Comparison of ENCODE assay signal across 9 cellular contexts in genomic region chr4:1793940-1794808, GRCh38. TPM values are rescaled to one million over a fixed set of nuclear protein-coding genes. Genes with fewer than 3 reads are reported as not detected.
DNase-seq lines count a peak whose midpoint lies in the region; ATAC-seq and TF ChIP-seq lines count a peak whose summit lies in the region.
"Had no signal": no experiment of that assay in that cellular context is flagged by ENCODE, and none has a peak within 500 bp of the region (broad histone marks: within the 10 kb centered on the region; RNA-seq: fewer than 3 reads in every experiment).

No MANE protein-coding gene starts in this region.

- ATAC-seq in HG03469 (IDR thresholded peaks at IDR 0.05; ENCODE audit: unreplicated experiment): no peak

- intact Hi-C loops in tibial artery (cut with DNase I; ENCODE audit: low total_unique reads): loop anchor here (5.0 kb wide), 1 partner anchor 698 kb away; no protein-coding TSS in a partner anchor

- no peak overlapping the region for H3K9ac ChIP-seq in adipocyte (ENCODE audit: low read length)

- DNase-seq in NCI-H82 (lab: John Stamatoyannopoulos, UW) (peak; percentile 24), NCI-H82 treated with DMSO at 0.1 percent for 48 hours (lab: John Stamatoyannopoulos, UW; ENCODE audit: unreplicated experiment) (no peak), adipocyte (ENCODE audit: low read depth) (peak; percentile 41), kidney epithelial cell (ENCODE audit: low read depth) (no peak), tibial artery (no peak), NCI-H1105 (lab: John Stamatoyannopoulos, UW) (no peak), cerebellum (ENCODE audit: low spot score) (no peak)
- DNase-seq: activated CD4-positive, CD25-positive, alpha-beta regulatory T cell treated with anti-CD3 and anti-CD28 coated beads, Interleukin-2, amount 50 U/mL, for 72 hours had no signal

- TF ChIP-seq CTCF in kidney epithelial cell (IDR thresholded peaks at IDR 0.05; ENCODE audit: insufficient read depth, low read length, poor library complexity, severe bottlenecking) (no peak), tibial artery (IDR thresholded peaks at IDR 0.05) (no peak)

- H3K36me3 ChIP-seq in adipocyte (ENCODE audit: control insufficient read depth, insufficient read depth, low read length, severe bottlenecking) (no peaks in the 10 kb centered on the region), kidney epithelial cell (ENCODE audit: control insufficient read depth, insufficient read depth, low read length) (no peaks in the 10 kb centered on the region), tibial artery (no peaks in the 10 kb centered on the region)

- H3K9me3 ChIP-seq in adipocyte (ENCODE audit: control insufficient read depth, low read length): no peaks in the 10 kb centered on the region
- no peaks in the 10 kb centered on the region for H3K9me3 ChIP-seq in tibial artery

- no peak overlapping the region for H3K27ac ChIP-seq in tibial artery

- no peak overlapping the region for H3K4me3 ChIP-seq in adipocyte (ENCODE audit: low read length)
- H3K4me3 ChIP-seq in kidney epithelial cell (ENCODE audit: low read depth, low read length): peak overlapping the region; percentile 41
- peak overlapping the region; percentile 44 to 58 for H3K4me3 ChIP-seq in tibial artery

- peaks cover 23% of the 10 kb centered on the region for H3K27me3 ChIP-seq in adipocyte (replicated peaks; ENCODE audit: control insufficient read depth, insufficient read depth, low read length)
- peaks cover 62% of the 10 kb centered on the region for H3K27me3 ChIP-seq in kidney epithelial cell (ENCODE audit: control insufficient read depth, insufficient read depth, low read length)
- H3K27me3 ChIP-seq in tibial artery: peaks cover 0 to 78% of the 10 kb centered on the region in 2 donors

- H3K4me1 ChIP-seq in adipocyte (ENCODE audit: control insufficient read depth, insufficient read depth, low read length) (no peaks in the 10 kb centered on the region), tibial artery (peaks cover 0 to 24% (median 17%) of the 10 kb centered on the region in 4 donors)

RNA-seq across cellular contexts. Expression of gene FGFR3, which starts 1.1 kb away (rescaled TPM):
- total RNA-seq in kidney epithelial cell (2.1 and 3.2 TPM in 2 replicates), cerebellum (6.5 TPM)

Comparison
In these comparisons a context has a peak if more than half of its experiments do, and no peak if none do; other contexts are left out.
1. DNase-seq: peak in NCI-H82 (single experiment) and adipocyte (single experiment); none in NCI-H82 treated with DMSO at 0.1 percent for 48 hours (single experiment), kidney epithelial cell (single experiment), tibial artery (0 of 2), NCI-H1105 (single experiment) and cerebellum (single experiment).